ENCODE assay signal across 23 cellular contexts in genomic region chr1:15289251-15289651, GRCh38. TPM values are rescaled to one million over a fixed set of nuclear protein-coding genes. Genes with fewer than 3 reads are reported as not detected.
"Had no signal": no experiment of that assay in that cellular context is flagged by ENCODE, and none has a peak within 500 bp of the region (broad histone marks: within the 10 kb centered on the region; RNA-seq: fewer than 3 reads in every experiment).

No MANE protein-coding gene starts in this region.

- DNase-seq: activated B cell treated with CpG ODN at 0.5 μM for 24 hours; activated CD4-positive, alpha-beta memory T cell treated with anti-CD3 and anti-CD28 coated beads, Interleukin-2, amount 10 ng/mL, durations not matched to agents 7 days and 5 days; activated CD4-positive, alpha-beta T cell treated with anti-CD3 and anti-CD28 coated beads for 4 hours; activated naive CD4-positive, alpha-beta T cell treated with Interleukin-2 at 50 U/mL for 16 hours; activated naive CD8-positive, alpha-beta T cell treated with anti-CD3 and anti-CD28 coated beads, Interleukin-2, amount 10 ng/mL, durations not matched to agents 7 days and 5 days; activated T-cell treated with anti-CD3 and anti-CD28 coated beads, Interleukin-2, amount 50 U/mL, for 24 hours; amygdala; dermis blood vessel endothelial cell; effector memory CD8-positive, alpha-beta T cell; foreskin fibroblast; lower lobe of right lung; midbrain; nephron progenitor cell; occipital lobe; retina; stimulated activated CD4-positive, alpha-beta T cell treated with anti-CD3 and anti-CD28 coated beads, Interleukin-12 subunit alpha, Interleukin-12 subunit beta, amount 100 ng/mL, for 4 hours; stimulated activated CD4-positive, alpha-beta T cell treated with anti-CD3 and anti-CD28 coated beads, Interleukin-1b, Interleukin-23, amount 100 ng/mL, for 48 hours; stimulated activated naive CD4-positive, alpha-beta T cell treated with Interleukin-2 at 50 U/mL for 16 hours; thyroid gland; uterus had no signal

- H3K9me3 ChIP-seq: lower lobe of right lung, thyroid gland, uterus had no signal

- H2AFZ ChIP-seq: hepatocyte had no signal

- H3K4me1 ChIP-seq: lower lobe of right lung, uterus had no signal

- H3K4me3 ChIP-seq: hepatocyte, lower lobe of right lung, thyroid gland, uterus had no signal

- H3K4me2 ChIP-seq: hepatocyte had no signal

- H3K27ac ChIP-seq: epithelial cell of prostate, hepatocyte, lower lobe of right lung, thyroid gland, uterus had no signal

- H3K27me3 ChIP-seq: hepatocyte, thyroid gland, uterus had no signal

- H3K36me3 ChIP-seq: lower lobe of right lung, thyroid gland, uterus had no signal

RNA-seq across cellular contexts. Expression of gene FHAD1, which starts 42.2 kb away (rescaled TPM):
- total RNA-seq: activated B cell treated with CpG ODN at 0.5 μM for 24 hours; activated T-helper 2 cell treated with anti-CD3 and anti-CD28 coated beads, Interferon-gamma antibody, Interleukin-2, Interleukin-4, amounts not matched to agents 10 μg/mL and 5 μg/mL and 100 μg/mL, durations not matched to agents 14 hours and 24 hours and 36 hours had no signal
